12 cellular contexts compared by ENCODE assay signal in the genomic region with DNA sequence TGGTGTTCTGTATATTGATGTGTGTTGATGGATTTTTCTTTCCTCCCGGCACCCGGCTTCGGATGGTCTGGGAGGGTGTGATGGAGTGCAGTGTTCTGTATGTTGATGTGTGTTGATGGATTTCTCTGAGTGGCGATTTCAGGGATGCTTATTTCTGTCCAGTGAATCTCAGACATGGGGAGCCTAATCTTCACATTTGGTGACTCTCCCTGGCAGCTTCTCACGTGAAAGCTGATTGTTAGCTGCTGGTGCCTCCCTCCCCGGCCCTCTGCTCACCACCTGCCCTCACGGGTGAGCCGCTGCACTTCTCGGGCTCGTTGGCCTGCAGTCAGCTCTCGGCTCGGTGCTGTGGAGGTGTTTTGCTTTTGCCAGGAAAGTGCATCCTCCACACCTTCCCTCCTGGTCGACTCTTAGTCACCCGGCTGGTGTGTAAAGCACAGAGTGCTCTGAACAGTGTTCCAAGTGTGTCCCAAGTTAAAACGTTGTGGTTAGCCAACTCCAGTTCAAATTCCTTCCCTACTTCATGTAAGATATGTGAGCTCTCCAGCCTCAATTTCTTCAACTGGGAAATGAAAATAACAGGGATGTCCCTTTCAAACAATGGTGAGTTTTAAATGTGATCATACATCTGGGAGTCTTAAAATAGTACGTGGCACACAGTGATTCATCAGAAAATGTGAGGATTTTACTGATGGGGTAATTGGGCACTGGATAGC. TPM values are rescaled to one million over a fixed set of nuclear protein-coding genes. Genes with fewer than 3 reads are reported as not detected.
DNase-seq lines count a peak whose midpoint lies in the region; ATAC-seq lines count a peak whose summit lies in the region.
"Had no signal": no experiment of that assay in that cellular context is flagged by ENCODE, and none has a peak within 500 bp of the region (broad histone marks: within the 10 kb centered on the region; RNA-seq: fewer than 3 reads in every experiment).

No MANE protein-coding gene starts in this region.

- DNase-seq in NCI-H345 (lab: John Stamatoyannopoulos, UW) (peak; percentile 29), NCI-H345 treated with DMSO at 0.1 percent for 48 hours (lab: John Stamatoyannopoulos, UW; ENCODE audit: unreplicated experiment) (no peak), amniotic epithelial cell (ENCODE audit: low read depth) (peak; percentile 74), iris pigment epithelial cell (ENCODE audit: low read depth) (peak; percentile 11), GF-D8 (lab: John Stamatoyannopoulos, UW) (no peak)
- DNase-seq in stimulated activated CD4-positive, alpha-beta T cell treated with anti-CD3 and anti-CD28 coated beads, Interleukin-1b, Interleukin-23, amount 100 ng/mL, for 48 hours, result no peak
- DNase-seq: GDM1; naive thymus-derived CD8-positive, alpha-beta T cell had no signal

- no peak for ATAC-seq in HG02973 (IDR thresholded peaks at IDR 0.05; ENCODE audit: unreplicated experiment)
- ATAC-seq: A549; naive thymus-derived CD8-positive, alpha-beta T cell had no signal

- H3K27ac ChIP-seq in temporal lobe (ENCODE audit: low read depth, low read length), result peak overlapping the region; percentile 72
- H3K27ac ChIP-seq: A549, suprapubic skin had no signal

RNA-seq across cellular contexts. Expression of gene ATP11A, which starts 54.6 kb away (rescaled TPM):
- total RNA-seq in temporal lobe, result 6.6 TPM

Comparison
In these comparisons a context has a peak if more than half of its experiments do, and no peak if none do; other contexts are left out.
1. DNase-seq: peak in NCI-H345 (single experiment), amniotic epithelial cell (single experiment) and iris pigment epithelial cell (single experiment); none in NCI-H345 treated with DMSO at 0.1 percent for 48 hours (single experiment), GF-D8 (single experiment) and stimulated activated CD4-positive, alpha-beta T cell treated with anti-CD3 and anti-CD28 coated beads, Interleukin-1b, Interleukin-23, amount 100 ng/mL, for 48 hours (single experiment).